In genomic region chr17:7481275-7481674, GRCh38 we compare ENCODE assay signal across 7 cellular contexts. TPM values are rescaled to one million over a fixed set of nuclear protein-coding genes. Genes with fewer than 3 reads are reported as not detected.
DNase-seq lines count a peak whose midpoint lies in the region; ATAC-seq and TF ChIP-seq lines count a peak whose summit lies in the region.
"Not testable (repeated sequence)": the region's sequence is repeated elsewhere in the genome, so short reads cannot be mapped to it uniquely, and the experiment has no call there.

TSS of gene SLC35G6 (plus strand) at chr17:7481446. CDS start at chr17:7481517, 71 bp downstream.

- in situ Hi-C loops in GM23248 (cut with MboI) = not testable (repeated sequence)

- not testable (repeated sequence) for H3K36me3 ChIP-seq in GM23248 (ENCODE audit: low read depth); SJCRH30; iPS-20b (ENCODE audit: insufficient read depth, low read depth, low read length)

- not testable (repeated sequence) for H3K27me3 ChIP-seq in GM23248 (replicated peaks; ENCODE audit: insufficient read depth); SJCRH30; iPS-20b (ENCODE audit: insufficient read depth, low read length)

- H3K79me2 ChIP-seq in GM23248 (ENCODE audit: insufficient read depth) = peaks cover 80% of the 10 kb centered on the region

- 72 to 85% methylated on average over 4 of the region's 4 CpGs for WGBS in GM23248 (ENCODE audit: low coverage in 1 of 2, low lambda C conversion rate in 2 of 2, missing lambda C conversion rate in 2 of 2), 2 experiments

- not testable (repeated sequence) for TF ChIP-seq CTCF in coronary artery (IDR thresholded peaks at IDR 0.05)

- intact Hi-C loops in activated T-helper 2 cell treated with anti-CD3 and anti-CD28 coated beads, Interferon-gamma antibody, Interleukin-2, Interleukin-4, amounts not matched to agents 10 μg/mL and 5 μg/mL and 100 μg/mL, durations not matched to agents 14 hours and 24 hours and 36 hours (cut with micrococcal nuclease) = loop anchor here (10.0 kb wide), 2 partner anchors 204 to 354 kb away; partner anchors contain the start of genes KDM6B, TP53 and WRAP53

- H3K27ac ChIP-seq in GM23248 (peak within 1 kb of the TSS; percentile 99), SJCRH30 (0 out of 2 replicates have a peak within 1 kb of the TSS, but pooled peaks have one; percentile 20), coronary artery (peak within 1 kb of the TSS; percentile 99 to 100)
- not testable (repeated sequence) for H3K27ac ChIP-seq in iPS-20b (ENCODE audit: low read length)

- peaks cover 18% of the 10 kb centered on the region for H3K4me1 ChIP-seq in GM23248 (ENCODE audit: insufficient read depth)
- not testable (repeated sequence) for H3K4me1 ChIP-seq in SJCRH30
- H3K4me1 ChIP-seq in iPS-20b (ENCODE audit: insufficient read depth, low read length) = peaks cover 25% of the 10 kb centered on the region

- H3K4me3 ChIP-seq in GM23248 = not testable (repeated sequence)
- H3K4me3 ChIP-seq in SJCRH30 (peak within 1 kb of the TSS; percentile 84), coronary artery (peak within 1 kb of the TSS; percentile 96), iPS-20b (ENCODE audit: low read length) (peak within 1 kb of the TSS; percentile 69; the same call in 1 of the 2 replicates)

- H4K20me1 ChIP-seq in GM23248 (ENCODE audit: insufficient read depth) = not testable (repeated sequence)

- not testable (repeated sequence) for DNase-seq in GM23248; SJCRH30; activated T-helper 2 cell treated with anti-CD3 and anti-CD28 coated beads, Interferon-gamma antibody, Interleukin-2, Interleukin-4, amounts not matched to agents 10 μg/mL and 5 μg/mL and 100 μg/mL, durations not matched to agents 14 hours and 24 hours and 36 hours (ENCODE audit: low spot score); coronary artery (ENCODE audit: low spot score); natural killer cell treated with Interleukin-12 subunit alpha and Interleukin-12 subunit beta and Interleukin-15 and Interleukin-18, amount 100 ng/mL, for 72 hours (ENCODE audit: low spot score); stimulated activated effector memory CD8-positive, alpha-beta T cell treated with anti-CD3 and anti-CD28 coated beads, Interleukin-12 subunit alpha, Interleukin-12 subunit beta, amount 100 ng/mL, for 72 hours (ENCODE audit: low spot score in 2 of 2)

- H3K9me3 Mint-ChIP-seq in activated T-helper 2 cell treated with anti-CD3 and anti-CD28 coated beads, Interferon-gamma antibody, Interleukin-2, Interleukin-4, amounts not matched to agents 10 μg/mL and 5 μg/mL and 100 μg/mL, durations not matched to agents 14 hours and 24 hours and 36 hours; natural killer cell treated with Interleukin-12 subunit alpha and Interleukin-12 subunit beta and Interleukin-15 and Interleukin-18, amount 100 ng/mL, for 72 hours; stimulated activated effector memory CD8-positive, alpha-beta T cell treated with anti-CD3 and anti-CD28 coated beads, Interleukin-12 subunit alpha, Interleukin-12 subunit beta, amount 100 ng/mL, for 72 hours: not testable (repeated sequence)

- peak within 1 kb of the TSS; percentile 99 for H3K9ac ChIP-seq in GM23248
- not testable (repeated sequence) for H3K9ac ChIP-seq in iPS-20b (ENCODE audit: low read depth, low read length)

- ATAC-seq in natural killer cell treated with Interleukin-12 subunit alpha and Interleukin-12 subunit beta and Interleukin-15 and Interleukin-18, amount 100 ng/mL, for 72 hours; stimulated activated effector memory CD8-positive, alpha-beta T cell treated with anti-CD3 and anti-CD28 coated beads, Interleukin-12 subunit alpha, Interleukin-12 subunit beta, amount 100 ng/mL, for 72 hours: not testable (repeated sequence)

- H3K4me2 ChIP-seq in GM23248 (ENCODE audit: unreplicated experiment) = peak within 1 kb of the TSS; percentile 90

- H3K9me3 ChIP-seq in GM23248 (ENCODE audit: low read depth); SJCRH30 (replicated peaks); iPS-20b (ENCODE audit: insufficient read depth, low read depth, low read length): not testable (repeated sequence)

- not testable (repeated sequence) for H3K9me2 ChIP-seq in GM23248 (ENCODE audit: insufficient read depth)

- peak within 1 kb of the TSS; percentile 48 for H3K27ac Mint-ChIP-seq in activated T-helper 2 cell treated with anti-CD3 and anti-CD28 coated beads, Interferon-gamma antibody, Interleukin-2, Interleukin-4, amounts not matched to agents 10 μg/mL and 5 μg/mL and 100 μg/mL, durations not matched to agents 14 hours and 24 hours and 36 hours
- H3K27ac Mint-ChIP-seq in natural killer cell treated with Interleukin-12 subunit alpha and Interleukin-12 subunit beta and Interleukin-15 and Interleukin-18, amount 100 ng/mL, for 72 hours = peak within 1 kb of the TSS; percentile 98
- H3K27ac Mint-ChIP-seq in stimulated activated effector memory CD8-positive, alpha-beta T cell treated with anti-CD3 and anti-CD28 coated beads, Interleukin-12 subunit alpha, Interleukin-12 subunit beta, amount 100 ng/mL, for 72 hours = peak within 1 kb of the TSS; percentile 100

- H3K4me3 Mint-ChIP-seq in activated T-helper 2 cell treated with anti-CD3 and anti-CD28 coated beads, Interferon-gamma antibody, Interleukin-2, Interleukin-4, amounts not matched to agents 10 μg/mL and 5 μg/mL and 100 μg/mL, durations not matched to agents 14 hours and 24 hours and 36 hours (ENCODE audit: low read depth) = peak within 1 kb of the TSS; percentile 85
- H3K4me3 Mint-ChIP-seq in natural killer cell treated with Interleukin-12 subunit alpha and Interleukin-12 subunit beta and Interleukin-15 and Interleukin-18, amount 100 ng/mL, for 72 hours = peak within 1 kb of the TSS; percentile 93
- H3K4me3 Mint-ChIP-seq in stimulated activated effector memory CD8-positive, alpha-beta T cell treated with anti-CD3 and anti-CD28 coated beads, Interleukin-12 subunit alpha, Interleukin-12 subunit beta, amount 100 ng/mL, for 72 hours = peak within 1 kb of the TSS; percentile 100

- H3F3A ChIP-seq in GM23248 (ENCODE audit: insufficient read depth) = peaks cover 36% of the 10 kb centered on the region

- peak within 1 kb of the TSS; percentile 75 for H2AFZ ChIP-seq in GM23248

- peaks cover 53% of the 10 kb centered on the region for H3K4me1 Mint-ChIP-seq in activated T-helper 2 cell treated with anti-CD3 and anti-CD28 coated beads, Interferon-gamma antibody, Interleukin-2, Interleukin-4, amounts not matched to agents 10 μg/mL and 5 μg/mL and 100 μg/mL, durations not matched to agents 14 hours and 24 hours and 36 hours (ENCODE audit: low read depth)
- peaks cover 63% of the 10 kb centered on the region in 2 donors for H3K4me1 Mint-ChIP-seq in natural killer cell treated with Interleukin-12 subunit alpha and Interleukin-12 subunit beta and Interleukin-15 and Interleukin-18, amount 100 ng/mL, for 72 hours (ENCODE audit: low read depth in 2 of 2)
- peaks cover 78% of the 10 kb centered on the region for H3K4me1 Mint-ChIP-seq in stimulated activated effector memory CD8-positive, alpha-beta T cell treated with anti-CD3 and anti-CD28 coated beads, Interleukin-12 subunit alpha, Interleukin-12 subunit beta, amount 100 ng/mL, for 72 hours

- peaks cover 18% of the 10 kb centered on the region for H3K36me3 Mint-ChIP-seq in activated T-helper 2 cell treated with anti-CD3 and anti-CD28 coated beads, Interferon-gamma antibody, Interleukin-2, Interleukin-4, amounts not matched to agents 10 μg/mL and 5 μg/mL and 100 μg/mL, durations not matched to agents 14 hours and 24 hours and 36 hours (ENCODE audit: low read depth)
- H3K36me3 Mint-ChIP-seq in natural killer cell treated with Interleukin-12 subunit alpha and Interleukin-12 subunit beta and Interleukin-15 and Interleukin-18, amount 100 ng/mL, for 72 hours = peaks cover 13% of the 10 kb centered on the region
- peaks cover 59% of the 10 kb centered on the region for H3K36me3 Mint-ChIP-seq in stimulated activated effector memory CD8-positive, alpha-beta T cell treated with anti-CD3 and anti-CD28 coated beads, Interleukin-12 subunit alpha, Interleukin-12 subunit beta, amount 100 ng/mL, for 72 hours

- not testable (repeated sequence) for H3K27me3 Mint-ChIP-seq in activated T-helper 2 cell treated with anti-CD3 and anti-CD28 coated beads, Interferon-gamma antibody, Interleukin-2, Interleukin-4, amounts not matched to agents 10 μg/mL and 5 μg/mL and 100 μg/mL, durations not matched to agents 14 hours and 24 hours and 36 hours (ENCODE audit: low read depth); natural killer cell treated with Interleukin-12 subunit alpha and Interleukin-12 subunit beta and Interleukin-15 and Interleukin-18, amount 100 ng/mL, for 72 hours

RNA-seq across cellular contexts. Expression of gene SLC35G6, which starts in this region (rescaled TPM):
- total RNA-seq in GM23248 (2014; rRNA removed; shearing (Covaris generic)) = not detected in 2 replicates
- polyA plus RNA-seq in GM23248 (2016; fragmentation: Nextera tagmentation; extraction: Ambion mirVana) = 0.14 TPM in 1 of 2 replicates, not detected in the other
- total RNA-seq in SJCRH30 (2014; rRNA removed; shearing (Covaris generic)) = not detected in 2 replicates
- not detected in 2 replicates for total RNA-seq in activated T-helper 2 cell treated with anti-CD3 and anti-CD28 coated beads, Interferon-gamma antibody, Interleukin-2, Interleukin-4, amounts not matched to agents 10 μg/mL and 5 μg/mL and 100 μg/mL, durations not matched to agents 14 hours and 24 hours and 36 hours
- not detected for total RNA-seq in natural killer cell treated with Interleukin-12 subunit alpha and Interleukin-12 subunit beta and Interleukin-15 and Interleukin-18, amount 100 ng/mL, for 72 hours

Comparison
In these comparisons a context has a peak if more than half of its experiments do, and no peak if none do; other contexts are left out.
1. H3K27ac Mint-ChIP-seq: peak in every context shown above with its lines; median percentile 100 in stimulated activated effector memory CD8-positive, alpha-beta T cell treated with anti-CD3 and anti-CD28 coated beads, Interleukin-12 subunit alpha, Interleukin-12 subunit beta, amount 100 ng/mL, for 72 hours; 98 in natural killer cell treated with Interleukin-12 subunit alpha and Interleukin-12 subunit beta and Interleukin-15 and Interleukin-18, amount 100 ng/mL, for 72 hours; 48 in activated T-helper 2 cell treated with anti-CD3 and anti-CD28 coated beads, Interferon-gamma antibody, Interleukin-2, Interleukin-4, amounts not matched to agents 10 μg/mL and 5 μg/mL and 100 μg/mL, durations not matched to agents 14 hours and 24 hours and 36 hours.